ENCODE assay signal across 8 cellular contexts in the genomic region with DNA sequence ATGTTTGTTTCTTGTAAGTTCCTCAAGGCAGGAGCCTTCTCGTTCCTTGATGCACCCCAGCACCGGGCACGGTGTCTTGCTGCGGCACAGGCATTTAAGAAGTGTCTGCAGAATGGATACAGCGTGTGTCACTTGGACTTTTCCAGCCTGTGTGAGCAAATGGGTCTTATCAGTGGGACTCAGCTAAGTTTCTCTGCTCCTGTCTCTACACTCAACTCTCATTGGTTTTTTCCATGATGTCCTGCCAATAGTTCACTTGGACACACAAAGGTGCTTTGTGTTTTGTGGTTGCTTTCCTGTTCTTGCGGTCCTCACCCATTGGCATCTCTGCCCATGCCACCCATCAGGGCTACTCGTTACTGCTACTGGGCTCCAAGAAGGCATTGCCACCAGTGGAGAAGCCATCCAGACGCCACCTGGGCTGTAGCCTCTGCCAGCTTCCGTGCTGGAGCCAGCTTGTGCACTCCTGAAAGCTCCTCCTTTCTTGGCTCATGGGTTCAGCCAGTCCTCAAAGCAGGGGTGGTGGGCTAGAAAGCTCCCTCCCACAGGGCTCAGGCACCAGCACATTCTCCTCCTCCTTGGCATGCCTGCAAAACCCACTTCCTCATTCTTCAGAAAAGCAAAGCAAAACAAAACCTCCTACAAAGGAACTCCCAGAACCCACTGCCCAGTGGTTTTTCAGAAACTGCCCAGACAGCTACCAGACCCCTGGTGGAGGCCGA. TPM values are rescaled to one million over a fixed set of nuclear protein-coding genes. Genes with fewer than 3 reads are reported as not detected.
DNase-seq lines count a peak whose midpoint lies in the region; ATAC-seq, FAIRE-seq and TF ChIP-seq lines count a peak whose summit lies in the region.

No MANE protein-coding gene starts in this region.

- FAIRE-seq in endothelial cell of umbilical vein (lab: Jason Lieb, UNC) = peak; percentile 33

- H3K27me3 Mint-ChIP-seq in naive B cell = peaks cover 0 to 11% (median under 1%) of the 10 kb centered on the region in 3 donors

- H3K27ac ChIP-seq in endothelial cell of umbilical vein (ENCODE audit: insufficient read depth, low read depth, low read length) = no peak overlapping the region
- H3K27ac ChIP-seq in A673 (ENCODE audit: low read depth, low read length, poor library complexity, severe bottlenecking) = no peak overlapping the region

- H3K9me1 ChIP-seq in endothelial cell of umbilical vein (replicated peaks; ENCODE audit: control insufficient read depth, extremely low read depth, insufficient read depth, low read length) = no peaks in the 10 kb centered on the region

- intact Hi-C loops in endothelial cell of umbilical vein (cut with micrococcal nuclease) (no loop called here), A673 (cut with micrococcal nuclease; ENCODE audit: unreplicated experiment) (no loop called here)

- H4K20me1 ChIP-seq in endothelial cell of umbilical vein (replicated peaks; ENCODE audit: control insufficient read depth, extremely low read depth, insufficient read depth, low read length) = no peaks in the 10 kb centered on the region

- no peaks in the 10 kb centered on the region for H3K36me3 Mint-ChIP-seq in naive B cell

- H3K36me3 ChIP-seq in endothelial cell of umbilical vein (ENCODE audit: control insufficient read depth in 2 of 2, extremely low read depth in 1 of 2, insufficient read depth in 2 of 2, low read length in 2 of 2) = no peaks in the 10 kb centered on the region
- no peaks in the 10 kb centered on the region for H3K36me3 ChIP-seq in A673 (ENCODE audit: insufficient read depth, low read length, poor library complexity, severe bottlenecking)
- no peaks in the 10 kb centered on the region for H3K36me3 ChIP-seq in BE2C

- H3K27me3 ChIP-seq in endothelial cell of umbilical vein (ENCODE audit: control insufficient read depth in 2 of 2, insufficient read depth in 2 of 2, low read length in 2 of 2) (no peaks in the 10 kb centered on the region), A673 (replicated peaks; ENCODE audit: insufficient read depth, low read depth, low read length, poor library complexity) (peaks cover 6% of the 10 kb centered on the region), BE2C (no peaks in the 10 kb centered on the region)

- BruUV-seq in endothelial cell of umbilical vein (replicated peaks; lab: Mats Ljungman, UMichigan) = no TSS peak
- BruUV-seq in A673 (replicated peaks; lab: Mats Ljungman, UMichigan) = no TSS peak

- H3K4me1 ChIP-seq in endothelial cell of umbilical vein (ENCODE audit: control insufficient read depth, extremely low read depth, insufficient read depth, low read length) = no peaks in the 10 kb centered on the region
- H3K4me1 ChIP-seq in A673 (ENCODE audit: insufficient read depth, low read length, poor library complexity, severe bottlenecking) = no peaks in the 10 kb centered on the region
- H3K4me1 ChIP-seq in BE2C = no peaks in the 10 kb centered on the region

- POLR2A ChIA-PET in endothelial cell of umbilical vein (lab: Charles Lee) (no interaction called here), A673 (lab: Charles Lee; ENCODE audit: low non-redundant PET) (interaction anchor here (0.6 kb wide), 1 partner anchor 792 kb away, joined by 3 read pairs; no protein-coding TSS in a partner anchor)

- no peaks in the 10 kb centered on the region for H3K79me2 ChIP-seq in endothelial cell of umbilical vein (ENCODE audit: control insufficient read depth, insufficient read depth, low read length)

- peak overlapping the region in 7 of 8 donors; percentile 29 to 88 (median 63) for H3K4me3 Mint-ChIP-seq in naive B cell

- H3K9me3 ChIP-seq in endothelial cell of umbilical vein (replicated peaks; ENCODE audit: control insufficient read depth, insufficient read depth, low read length) (no peaks in the 10 kb centered on the region), A673 (ENCODE audit: low read depth, low read length, poor library complexity, severe bottlenecking) (no peaks in the 10 kb centered on the region), BE2C (no peaks in the 10 kb centered on the region)

- H3K4me3 ChIP-seq in endothelial cell of umbilical vein (replicated peaks in 1 of 3; ENCODE audit: insufficient read depth in 1 of 3, low read depth in 1 of 3, low read length in 3 of 3) (no peak overlapping the region), A673 (ENCODE audit: low read depth, low read length, poor library complexity, severe bottlenecking) (no peak overlapping the region), BE2C (ENCODE audit: low read depth, low read length) (no peak overlapping the region)

- dilution Hi-C loops in endothelial cell of umbilical vein (cut with MboI; ENCODE audit: extremely low pct_ligation_motif_present, low sequenced_read_pairs) = no loop called here

- TF ChIP-seq CTCF in endothelial cell of umbilical vein (IDR thresholded peaks at IDR 0.05; ENCODE audit: extremely low read depth in 1 of 2, insufficient read depth in 1 of 2, low read depth in 1 of 2, low read length in 2 of 2) (no peak), A673 (conservative IDR thresholded peaks at IDR 0.05; ENCODE audit: low read depth, low read length) (no peak), BE2C (IDR thresholded peaks at IDR 0.05; ENCODE audit: low read depth, low read length) (no peak)

- peaks cover 0 to 5% (median 0%) of the 10 kb centered on the region in 7 donors for H3K9me3 Mint-ChIP-seq in naive B cell

- H3K9ac ChIP-seq in endothelial cell of umbilical vein (replicated peaks; ENCODE audit: extremely low read depth, insufficient read depth, low read length) = no peak overlapping the region

- no peak for TF ChIP-seq POLR2A in endothelial cell of umbilical vein (IDR thresholded peaks at IDR 0.05; ENCODE audit: low read depth, low read length)

- H3K4me1 Mint-ChIP-seq in naive B cell = peaks cover 15 to 22% (median 22%) of the 10 kb centered on the region in 3 donors

- peak; percentile 92 for DNase-seq in SIG-M5 (lab: John Stamatoyannopoulos, UW)
- peak; percentile 47 for DNase-seq in endothelial cell of umbilical vein (ENCODE audit: low read depth, low spot score)
- peak; percentile 24 for DNase-seq in naive B cell
- no peak for DNase-seq in SW 1271 (lab: John Stamatoyannopoulos, UW)
- no peak for DNase-seq in A673 (ENCODE audit: low spot score)
- DNase-seq in BE2C = no peak

- CTCF ChIA-PET in endothelial cell of umbilical vein (lab: Charles Lee) = interaction anchor here (0.6 to 2.5 kb wide), 6 partner anchors 13 to 207 kb away, joined by 3 to 16 read pairs (median 4); no protein-coding TSS in a partner anchor
- CTCF ChIA-PET in A673 (lab: Charles Lee) = no interaction called here

- ATAC-seq in GM18511 (IDR thresholded peaks at IDR 0.05; ENCODE audit: unreplicated experiment) (peak; percentile 95), HG02981 (IDR thresholded peaks at IDR 0.05; ENCODE audit: unreplicated experiment) (peak; percentile 86), naive B cell (ENCODE audit: low read depth in 2 of 2) (peak; percentile 74 to 93)

- H3K27ac Mint-ChIP-seq in naive B cell = peak overlapping the region; percentile 0 to 88 (median 72)

- H3K4me2 ChIP-seq in endothelial cell of umbilical vein (ENCODE audit: insufficient read depth, low read length) = no peak overlapping the region

- H2AFZ ChIP-seq in endothelial cell of umbilical vein (ENCODE audit: low read depth, low read length) = peak overlapping the region; percentile 46

TF ChIP-seq in endothelial cell of umbilical vein, 7 proteins besides CTCF, POLR2A, EP300 and RAD21:
- TF ChIP-seq JUN (IDR thresholded peaks at IDR 0.05; ENCODE audit: borderline replicate concordance, insufficient read depth, insufficient read length, low read depth) (no peak), FOS (IDR thresholded peaks at IDR 0.05; ENCODE audit: borderline replicate concordance, insufficient read depth, low read length) (no peak), EZH2 (IDR thresholded peaks at IDR 0.05; ENCODE audit: borderline replicate concordance, low read depth, low read length, severe bottlenecking) (no peak), MYC (IDR thresholded peaks at IDR 0.05; ENCODE audit: low read depth, low read length) (no peak), GATA2 (IDR thresholded peaks at IDR 0.05; ENCODE audit: insufficient read depth, insufficient read length, low read depth, low read length) (no peak), POLR2AphosphoS5 (IDR thresholded peaks at IDR 0.05; ENCODE audit: insufficient read depth, low read depth, low read length) (no peak)
- TF ChIP-seq, protein P1, sequence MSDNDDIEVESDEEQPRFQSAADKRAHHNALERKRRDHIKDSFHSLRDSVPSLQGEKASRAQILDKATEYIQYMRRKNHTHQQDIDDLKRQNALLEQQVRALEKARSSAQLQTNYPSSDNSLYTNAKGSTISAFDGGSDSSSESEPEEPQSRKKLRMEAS (IDR thresholded peaks at IDR 0.05; ENCODE audit: insufficient read depth, insufficient read length) = no peak
TF ChIP-seq in endothelial cell of umbilical vein: peak in this region for 0.

RNA-seq across cellular contexts. Expression of a gene that starts 41.4 kb away (rescaled TPM):
- total RNA-seq in endothelial cell of umbilical vein = not detected in 2 replicates
- not detected in 2 replicates for polyA plus RNA-seq in endothelial cell of umbilical vein
- polyA plus RNA-seq in endothelial cell of umbilical vein (2011; cell fraction: cytosol; rRNA removed) = 0.14 TPM in 1 of 2 replicates, not detected in the other
- polyA plus RNA-seq in endothelial cell of umbilical vein (2011; cell fraction: nucleus; rRNA removed) = not detected in 2 replicates
- not detected in 2 replicates for polyA plus RNA-seq in endothelial cell of umbilical vein (2012)
- polyA minus RNA-seq in endothelial cell of umbilical vein = not detected in 2 replicates
- polyA minus RNA-seq in endothelial cell of umbilical vein (2011; cell fraction: cytosol; rRNA and poly(A)+ RNA removed) = not detected
- polyA minus RNA-seq in endothelial cell of umbilical vein (2011; cell fraction: nucleus; rRNA and poly(A)+ RNA removed) = not detected in 2 replicates
- under 1 TPM in 1 of 6 donors, not detected in 5; 0.70 TPM for polyA plus RNA-seq in naive B cell (ENCODE audit: low read depth in 6 of 6)
- total RNA-seq in A673 (2021) = not detected in 2 replicates
- polyA plus RNA-seq in BE2C (2012; ENCODE audit: insufficient read depth, insufficient read length, low read depth) = 0.57 TPM

Comparison
In these comparisons a context has a peak if more than half of its experiments do, and no peak if none do; other contexts are left out.
1. DNase-seq: peak in SIG-M5 (single experiment), endothelial cell of umbilical vein (single experiment) and naive B cell (single experiment); none in SW 1271 (0 of 2), A673 (single experiment) and BE2C (single experiment).
2. Peak in every context shown above with its lines, with median percentiles within 50 percentile points of each other: ATAC-seq.